36 cellular contexts compared by ENCODE assay signal in genomic region chr7:25192043-25192442, GRCh38. TPM values are rescaled to one million over a fixed set of nuclear protein-coding genes. Genes with fewer than 3 reads are reported as not detected.
"Had no signal": no experiment of that assay in that cellular context is flagged by ENCODE, and none has a peak within 500 bp of the region (broad histone marks: within the 10 kb centered on the region; RNA-seq: fewer than 3 reads in every experiment).

No MANE protein-coding gene starts in this region.

- H3K4me1 ChIP-seq: SJCRH30 had no signal

- H2AFZ ChIP-seq: PC-9 had no signal

- DNase-seq: Karpas-422, MM.1S, MV-4-11, NCI-H1092, NCI-H1105, NCI-H1436, NCI-H146, NCI-H1694, NCI-H187, NCI-H1930, NCI-H2029 treated with DMSO at 0.1 percent for 48 hours, NCI-H2081 treated with DMSO at 0.1 percent for 48 hours, NCI-H2107, NCI-H2171, NCI-H226, NCI-H446 treated with DMSO at 0.1 percent for 48 hours, NCI-H510A, NCI-H524, NCI-H526, NCI-H69, NCI-H748 treated with DMSO at 0.1 percent for 48 hours, NCI-H82, PC-9, SHP77, SIG-M5, SJCRH30 had no signal

- H3K36me3 ChIP-seq: SJCRH30 had no signal

- H3K27ac ChIP-seq: PC-9, RWPE1, SJCRH30, SK-N-MC had no signal

- H3K4me3 ChIP-seq: PC-9, SJCRH30, SK-N-MC had no signal

- H3K27me3 ChIP-seq: SJCRH30 had no signal

- ATAC-seq: Panc1, Right ventricle myocardium inferior, SK-N-SH treated with all-trans-retinoic acid at 6 μM for 48 hours had no signal

- H3K4me2 ChIP-seq: PC-9 had no signal

RNA-seq across cellular contexts. Expression of gene NPVF, which starts 36.2 kb away (rescaled TPM):
- total RNA-seq: LHCN-M2, MCF 10A, OCI-LY7, PC-9, Right ventricle myocardium inferior, RPMI7951, SJCRH30, SK-MEL-5 had no signal
